1 cellular context compared by ENCODE assay signal in the genomic region with DNA sequence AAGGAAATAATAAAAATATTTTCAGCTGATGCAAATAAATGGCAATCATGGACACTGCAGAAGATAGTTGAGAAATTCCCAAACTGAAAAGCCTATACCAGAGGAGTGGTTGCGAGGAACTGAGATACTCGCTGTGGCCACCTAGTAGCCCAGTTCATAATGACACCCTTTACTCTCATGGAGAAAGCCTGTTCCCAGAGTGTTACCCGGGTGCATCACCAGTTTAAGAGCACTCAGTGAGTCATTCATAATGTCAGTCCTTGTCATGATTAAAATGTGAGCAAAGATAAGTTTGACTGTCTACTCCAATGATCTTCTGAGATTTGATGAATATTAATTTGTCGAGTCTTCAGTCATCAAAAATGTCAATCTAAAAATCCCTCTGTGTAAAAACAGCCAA.
TF ChIP-seq lines count a peak whose summit lies in the region.

No MANE protein-coding gene starts in this region.

TF ChIP-seq in WTC11, 78 proteins besides CTCF, POLR2A, EP300 and RAD21 (continued from another document):
- TF ChIP-seq, protein P1, sequence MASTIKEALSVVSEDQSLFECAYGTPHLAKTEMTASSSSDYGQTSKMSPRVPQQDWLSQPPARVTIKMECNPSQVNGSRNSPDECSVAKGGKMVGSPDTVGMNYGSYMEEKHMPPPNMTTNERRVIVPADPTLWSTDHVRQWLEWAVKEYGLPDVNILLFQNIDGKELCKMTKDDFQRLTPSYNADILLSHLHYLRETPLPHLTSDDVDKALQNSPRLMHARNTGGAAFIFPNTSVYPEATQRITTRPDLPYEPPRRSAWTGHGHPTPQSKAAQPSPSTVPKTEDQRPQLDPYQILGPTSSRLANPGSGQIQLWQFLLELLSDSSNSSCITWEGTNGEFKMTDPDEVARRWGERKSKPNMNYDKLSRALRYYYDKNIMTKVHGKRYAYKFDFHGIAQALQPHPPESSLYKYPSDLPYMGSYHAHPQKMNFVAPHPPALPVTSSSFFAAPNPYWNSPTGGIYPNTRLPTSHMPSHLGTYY (CRISPR knock-in tag; IDR thresholded peaks at IDR 0.05): no peak
- TF ChIP-seq ZBTB21 (CRISPR knock-in tag; IDR thresholded peaks at IDR 0.05; ENCODE audit: borderline replicate concordance) (no peak), RORB (CRISPR knock-in tag; IDR thresholded peaks at IDR 0.05) (no peak), SOX15 (CRISPR knock-in tag; IDR thresholded peaks at IDR 0.05) (no peak), MXD4 (CRISPR knock-in tag; IDR thresholded peaks at IDR 0.05; ENCODE audit: borderline replicate concordance) (no peak)
- TF ChIP-seq, protein P2, sequence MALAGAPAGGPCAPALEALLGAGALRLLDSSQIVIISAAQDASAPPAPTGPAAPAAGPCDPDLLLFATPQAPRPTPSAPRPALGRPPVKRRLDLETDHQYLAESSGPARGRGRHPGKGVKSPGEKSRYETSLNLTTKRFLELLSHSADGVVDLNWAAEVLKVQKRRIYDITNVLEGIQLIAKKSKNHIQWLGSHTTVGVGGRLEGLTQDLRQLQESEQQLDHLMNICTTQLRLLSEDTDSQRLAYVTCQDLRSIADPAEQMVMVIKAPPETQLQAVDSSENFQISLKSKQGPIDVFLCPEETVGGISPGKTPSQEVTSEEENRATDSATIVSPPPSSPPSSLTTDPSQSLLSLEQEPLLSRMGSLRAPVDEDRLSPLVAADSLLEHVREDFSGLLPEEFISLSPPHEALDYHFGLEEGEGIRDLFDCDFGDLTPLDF (CRISPR knock-in tag; IDR thresholded peaks at IDR 0.05): no peak
